Comparison of ENCODE assay signal across 1 cellular context in the genomic region with DNA sequence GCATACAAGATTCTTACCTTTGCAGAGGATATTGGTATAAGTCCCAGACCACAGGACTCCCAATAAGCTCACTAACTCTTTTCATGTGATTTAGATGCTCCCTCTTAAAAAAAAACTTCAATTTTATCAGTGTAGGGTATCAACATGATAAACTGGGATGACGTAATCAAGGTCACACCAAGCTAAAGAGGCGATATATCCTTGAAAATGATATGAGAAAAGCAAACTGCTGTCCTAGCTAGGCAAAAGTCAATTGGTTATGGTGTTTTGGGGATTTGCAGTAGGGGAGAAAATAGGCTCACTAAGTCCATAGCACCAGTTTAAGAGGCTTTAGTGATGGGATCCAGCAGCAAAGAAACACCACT.
TF ChIP-seq lines count a peak whose summit lies in the region.

No MANE protein-coding gene starts in this region.

TF ChIP-seq in GM23338, 12 proteins besides CTCF, POLR2A, EP300 and RAD21 (continued from another document):
- TF ChIP-seq JUNB (IDR thresholded peaks at IDR 0.05; ENCODE audit: unreplicated experiment) = no peak
- TF ChIP-seq POLR2AphosphoS5 (IDR thresholded peaks at IDR 0.05; ENCODE audit: low read depth) = no peak
- TF ChIP-seq, protein P1, sequence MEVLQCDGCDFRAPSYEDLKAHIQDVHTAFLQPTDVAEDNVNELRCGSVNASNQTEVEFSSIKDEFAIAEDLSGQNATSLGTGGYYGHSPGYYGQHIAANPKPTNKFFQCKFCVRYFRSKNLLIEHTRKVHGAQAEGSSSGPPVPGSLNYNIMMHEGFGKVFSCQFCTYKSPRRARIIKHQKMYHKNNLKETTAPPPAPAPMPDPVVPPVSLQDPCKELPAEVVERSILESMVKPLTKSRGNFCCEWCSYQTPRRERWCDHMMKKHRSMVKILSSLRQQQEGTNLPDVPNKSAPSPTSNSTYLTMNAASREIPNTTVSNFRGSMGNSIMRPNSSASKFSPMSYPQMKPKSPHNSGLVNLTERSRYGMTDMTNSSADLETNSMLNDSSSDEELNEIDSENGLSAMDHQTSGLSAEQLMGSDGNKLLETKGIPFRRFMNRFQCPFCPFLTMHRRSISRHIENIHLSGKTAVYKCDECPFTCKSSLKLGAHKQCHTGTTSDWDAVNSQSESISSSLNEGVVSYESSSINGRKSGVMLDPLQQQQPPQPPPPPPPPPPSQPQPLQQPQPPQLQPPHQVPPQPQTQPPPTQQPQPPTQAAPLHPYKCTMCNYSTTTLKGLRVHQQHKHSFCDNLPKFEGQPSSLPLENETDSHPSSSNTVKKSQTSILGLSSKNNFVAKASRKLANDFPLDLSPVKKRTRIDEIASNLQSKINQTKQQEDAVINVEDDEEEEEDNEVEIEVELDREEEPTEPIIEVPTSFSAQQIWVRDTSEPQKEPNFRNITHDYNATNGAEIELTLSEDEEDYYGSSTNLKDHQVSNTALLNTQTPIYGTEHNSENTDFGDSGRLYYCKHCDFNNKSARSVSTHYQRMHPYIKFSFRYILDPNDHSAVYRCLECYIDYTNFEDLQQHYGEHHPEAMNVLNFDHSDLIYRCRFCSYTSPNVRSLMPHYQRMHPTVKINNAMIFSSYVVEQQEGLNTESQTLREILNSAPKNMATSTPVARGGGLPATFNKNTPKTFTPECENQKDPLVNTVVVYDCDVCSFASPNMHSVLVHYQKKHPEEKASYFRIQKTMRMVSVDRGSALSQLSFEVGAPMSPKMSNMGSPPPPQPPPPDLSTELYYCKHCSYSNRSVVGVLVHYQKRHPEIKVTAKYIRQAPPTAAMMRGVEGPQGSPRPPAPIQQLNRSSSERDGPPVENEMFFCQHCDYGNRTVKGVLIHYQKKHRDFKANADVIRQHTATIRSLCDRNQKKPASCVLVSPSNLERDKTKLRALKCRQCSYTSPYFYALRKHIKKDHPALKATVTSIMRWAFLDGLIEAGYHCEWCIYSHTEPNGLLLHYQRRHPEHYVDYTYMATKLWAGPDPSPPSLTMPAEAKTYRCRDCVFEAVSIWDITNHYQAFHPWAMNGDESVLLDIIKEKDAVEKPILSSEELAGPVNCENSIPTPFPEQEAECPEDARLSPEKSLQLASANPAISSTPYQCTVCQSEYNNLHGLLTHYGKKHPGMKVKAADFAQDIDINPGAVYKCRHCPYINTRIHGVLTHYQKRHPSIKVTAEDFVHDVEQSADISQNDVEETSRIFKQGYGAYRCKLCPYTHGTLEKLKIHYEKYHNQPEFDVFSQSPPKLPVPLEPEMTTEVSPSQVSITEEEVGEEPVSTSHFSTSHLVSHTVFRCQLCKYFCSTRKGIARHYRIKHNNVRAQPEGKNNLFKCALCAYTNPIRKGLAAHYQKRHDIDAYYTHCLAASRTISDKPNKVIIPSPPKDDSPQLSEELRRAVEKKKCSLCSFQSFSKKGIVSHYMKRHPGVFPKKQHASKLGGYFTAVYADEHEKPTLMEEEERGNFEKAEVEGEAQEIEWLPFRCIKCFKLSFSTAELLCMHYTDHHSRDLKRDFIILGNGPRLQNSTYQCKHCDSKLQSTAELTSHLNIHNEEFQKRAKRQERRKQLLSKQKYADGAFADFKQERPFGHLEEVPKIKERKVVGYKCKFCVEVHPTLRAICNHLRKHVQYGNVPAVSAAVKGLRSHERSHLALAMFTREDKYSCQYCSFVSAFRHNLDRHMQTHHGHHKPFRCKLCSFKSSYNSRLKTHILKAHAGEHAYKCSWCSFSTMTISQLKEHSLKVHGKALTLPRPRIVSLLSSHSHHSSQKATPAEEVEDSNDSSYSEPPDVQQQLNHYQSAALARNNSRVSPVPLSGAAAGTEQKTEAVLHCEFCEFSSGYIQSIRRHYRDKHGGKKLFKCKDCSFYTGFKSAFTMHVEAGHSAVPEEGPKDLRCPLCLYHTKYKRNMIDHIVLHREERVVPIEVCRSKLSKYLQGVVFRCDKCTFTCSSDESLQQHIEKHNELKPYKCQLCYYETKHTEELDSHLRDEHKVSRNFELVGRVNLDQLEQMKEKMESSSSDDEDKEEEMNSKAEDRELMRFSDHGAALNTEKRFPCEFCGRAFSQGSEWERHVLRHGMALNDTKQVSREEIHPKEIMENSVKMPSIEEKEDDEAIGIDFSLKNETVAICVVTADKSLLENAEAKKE (CRISPR knock-in tag; IDR thresholded peaks at IDR 0.05) = no peak
- no peak for TF ChIP-seq ZNF114 (CRISPR knock-in tag; IDR thresholded peaks at IDR 0.05)
